ENCODE assay signal across 8 cellular contexts in genomic region chr5:43729846-43730478, GRCh38.
DNase-seq lines count a peak whose midpoint lies in the region; ATAC-seq, FAIRE-seq and TF ChIP-seq lines count a peak whose summit lies in the region.

No MANE protein-coding gene starts in this region.

- CTCF ChIA-PET in A549 (lab: Yijun Ruan, JAX), result interaction anchor here (0.8 to 1.6 kb wide), 8 partner anchors 18 to 1044 kb away, joined by 3 to 5 read pairs (median 3); no protein-coding TSS in a partner anchor

- peak; percentile 57 for TF ChIP-seq CTCF in A549 (IDR thresholded peaks at IDR 0.05)
- TF ChIP-seq CTCF in endodermal cell (conservative IDR thresholded peaks at IDR 0.05), result peak; percentile 78
- peak; percentile 10 to 47 (median 40) for TF ChIP-seq CTCF in prostate gland (IDR thresholded peaks at IDR 0.05)

- 12% methylated on average over 2 of the region's 2 CpGs for WGBS in A549 (ENCODE audit: missing lambda C conversion rate)
- WGBS in endodermal cell (ENCODE audit: insufficient coverage in 1 of 2, insufficient read length in 1 of 2), 2 experiments, result 50% methylated on average over 2 of the region's 2 CpGs; no CpG with 5 or more reads in 1 of the 2 experiments
- WGBS in prostate gland, result 39% methylated on average over 2 of the region's 2 CpGs

- no peaks in the 10 kb centered on the region for H3K9me3 Mint-ChIP-seq in endodermal cell

- H3K27ac Mint-ChIP-seq in endodermal cell, result no peak overlapping the region

- no peaks in the 10 kb centered on the region for H3K36me3 Mint-ChIP-seq in endodermal cell (ENCODE audit: low read depth)

- TF ChIP-seq RAD21 in A549 (conservative IDR thresholded peaks at IDR 0.05 in 1 of 2, IDR thresholded peaks at IDR 0.05 in 1 of 2), result peak; percentile 64 to 75

- intact Hi-C loops in prostate gland (cut with DNase I), result loop anchor here (5.0 kb wide), 1 partner anchor 1042 kb away; no protein-coding TSS in a partner anchor

- no peaks in the 10 kb centered on the region for H3K27me3 Mint-ChIP-seq in endodermal cell (ENCODE audit: insufficient read depth)

- H3K9ac ChIP-seq in endodermal cell (ENCODE audit: extremely low read depth, low read length, poor library complexity, severe bottlenecking), result no peak overlapping the region

- 0 out of 6 replicates have a peak, but pooled peaks of 1 of the 2 experiments have one; percentile 24 for ATAC-seq in A549
- peak; percentile 59 for ATAC-seq in GM18511 (IDR thresholded peaks at IDR 0.05; ENCODE audit: unreplicated experiment)
- no peak for ATAC-seq in GM19395 (IDR thresholded peaks at IDR 0.05; ENCODE audit: unreplicated experiment)
- no peak for ATAC-seq in HG03095 (IDR thresholded peaks at IDR 0.05; ENCODE audit: unreplicated experiment)

- DNase-seq in A549 (ENCODE audit: low read depth in 1 of 2, low spot score in 1 of 2) (peak in 1 of 2 experiments; percentile 12), NCI-H748 treated with DMSO at 0.1 percent for 48 hours (lab: John Stamatoyannopoulos, UW) (peak; percentile 90), endodermal cell (no peak), prostate gland (ENCODE audit: low spot score) (no peak), GOT3 (lab: John Stamatoyannopoulos, UW) (no peak)

- no peak overlapping the region for H3K4me3 Mint-ChIP-seq in endodermal cell

- H3K4me1 ChIP-seq in A549, result no peaks in the 10 kb centered on the region
- H3K4me1 ChIP-seq in endodermal cell (ENCODE audit: control insufficient read depth, insufficient read depth, low read length), result no peaks in the 10 kb centered on the region
- no peaks in the 10 kb centered on the region for H3K4me1 ChIP-seq in prostate gland (replicated peaks)

- no peak overlapping the region for H3K4me2 ChIP-seq in A549

- TF ChIP-seq POLR2A in A549 (IDR thresholded peaks at IDR 0.05; ENCODE audit: low read length) (no peak), prostate gland (IDR thresholded peaks at IDR 0.05) (no peak)

- H3K4me1 Mint-ChIP-seq in endodermal cell, result peaks cover 5% of the 10 kb centered on the region

- H3K36me3 ChIP-seq in endodermal cell (ENCODE audit: control insufficient read depth, insufficient read depth, low read length) (no peaks in the 10 kb centered on the region), prostate gland (no peaks in the 10 kb centered on the region)

- POLR2A ChIA-PET in A549 (lab: Yijun Ruan, JAX), result no interaction called here

- H3K4me3 ChIP-seq in A549, result no peak overlapping the region
- H3K4me3 ChIP-seq in endodermal cell (ENCODE audit: low read length), result no peak overlapping the region
- no peak overlapping the region for H3K4me3 ChIP-seq in prostate gland

- H3K27ac ChIP-seq in A549 (no peak overlapping the region), endodermal cell (ENCODE audit: low read depth, low read length) (no peak overlapping the region), prostate gland (no peak overlapping the region)

- no peaks in the 10 kb centered on the region for H3K9me3 ChIP-seq in A549
- H3K9me3 ChIP-seq in endodermal cell (ENCODE audit: control insufficient read depth, low read length), result no peaks in the 10 kb centered on the region
- no peaks in the 10 kb centered on the region for H3K9me3 ChIP-seq in prostate gland

- no peak for TF ChIP-seq EP300 in A549 (IDR thresholded peaks at IDR 0.05)

- H3K27me3 ChIP-seq in endodermal cell (ENCODE audit: control insufficient read depth, insufficient read depth, low read length, poor library complexity, severe bottlenecking) (no peaks in the 10 kb centered on the region), prostate gland (replicated peaks; ENCODE audit: insufficient read depth) (no peaks in the 10 kb centered on the region)

- peak; percentile 81 for FAIRE-seq in A549 (lab: Jason Lieb, UNC)

TF ChIP-seq in A549, 52 proteins besides CTCF, POLR2A, EP300 and RAD21:
- TF ChIP-seq SMC3 (IDR thresholded peaks at IDR 0.05) (peak; percentile 69), SREBF2 (IDR thresholded peaks at IDR 0.05) (no peak)
TF ChIP-seq in A549: peak in this region for 1.
